Comparison of ENCODE assay signal across 8 cellular contexts in genomic region chrX:18377802-18378201, GRCh38. TPM values are rescaled to one million over a fixed set of nuclear protein-coding genes. Genes with fewer than 3 reads are reported as not detected.
DNase-seq lines count a peak whose midpoint lies in the region; ATAC-seq and TF ChIP-seq lines count a peak whose summit lies in the region.

No MANE protein-coding gene starts in this region.

- H3K9me2 ChIP-seq in PC-3 (replicated peaks; ENCODE audit: low read length), result no peaks in the 10 kb centered on the region

- H3K9me3 ChIP-seq in HAP-1, result no peaks in the 10 kb centered on the region
- no peaks in the 10 kb centered on the region for H3K9me3 ChIP-seq in PC-3 (ENCODE audit: low read length)

- no peak overlapping the region for H3K9ac ChIP-seq in PC-3 (ENCODE audit: low read length)

- ATAC-seq in PC-3, result peak; percentile 80

- no peaks in the 10 kb centered on the region for H3K36me3 ChIP-seq in HAP-1 (replicated peaks)
- H3K36me3 ChIP-seq in PC-3 (ENCODE audit: low read depth, low read length), result no peaks in the 10 kb centered on the region

- H3K27me3 ChIP-seq in HAP-1 (ENCODE audit: low read depth) (no peaks in the 10 kb centered on the region), PC-3 (ENCODE audit: low read length) (no peaks in the 10 kb centered on the region)

- no peak overlapping the region for H3K27ac ChIP-seq in PC-3 (ENCODE audit: low read length)

- H3K27ac Mint-ChIP-seq in nephron, result no peak overlapping the region

- no TSS peak for BruUV-seq in PC-3 (replicated peaks; lab: Mats Ljungman, UMichigan)

- in situ Hi-C loops in HAP-1 (cut with MboI; ENCODE audit: low sequenced_read_pairs), result loop anchor here (25.0 kb wide), 1 partner anchor 634 kb away; no protein-coding TSS in a partner anchor

- no peaks in the 10 kb centered on the region for H3K36me3 Mint-ChIP-seq in nephron (ENCODE audit: low read depth)

- H3K4me3 ChIP-seq in HAP-1 (no peak overlapping the region), PC-3 (ENCODE audit: low read length) (no peak overlapping the region), cardiac fibroblast (replicated peaks in 1 of 2; ENCODE audit: low read depth in 2 of 2, low read length in 2 of 2) (no peak overlapping the region)

- no peaks in the 10 kb centered on the region for H3K4me1 Mint-ChIP-seq in nephron

- H2AFZ ChIP-seq in PC-3 (ENCODE audit: low read length), result no peak overlapping the region

- POLR2A ChIA-PET in PC-3 (lab: Charles Lee; ENCODE audit: unreplicated experiment), result no interaction called here

- H3K79me2 ChIP-seq in PC-3 (ENCODE audit: low read length), result no peaks in the 10 kb centered on the region

- intact Hi-C loops in PC-3 (cut with micrococcal nuclease), result loop anchor here (5.0 kb wide), 1 partner anchor 166 kb away; no protein-coding TSS in a partner anchor

- peaks cover 28% of the 10 kb centered on the region for H3K9me3 Mint-ChIP-seq in nephron

- H4K20me1 ChIP-seq in PC-3 (ENCODE audit: low read length), result no peaks in the 10 kb centered on the region

- TF ChIP-seq CTCF in PC-3 (conservative IDR thresholded peaks at IDR 0.05; ENCODE audit: low read depth, low read length), result peak; percentile 71
- TF ChIP-seq CTCF in cardiac fibroblast (IDR thresholded peaks at IDR 0.05; ENCODE audit: low read depth, low read length), result peak; percentile 59
- TF ChIP-seq CTCF in nephron (IDR thresholded peaks at IDR 0.05; ENCODE audit: unreplicated experiment in 3 of 3), result peak; percentile 15 to 40 (median 22)

- no peak overlapping the region for H3K4me2 ChIP-seq in PC-3 (ENCODE audit: low read length)

- DNase-seq in D341Med (ENCODE audit: low spot score), result peak; percentile 64
- peak; percentile 60 to 73 for DNase-seq in HAP-1 (ENCODE audit: low spot score in 2 of 2)
- peak; percentile 54 for DNase-seq in PC-3
- DNase-seq in cardiac fibroblast (ENCODE audit: low read depth in 2 of 2), result peak; percentile 28 to 34
- no peak for DNase-seq in globus pallidus (ENCODE audit: low spot score)
- no peak for DNase-seq in Ammon's horn (ENCODE audit: low spot score)
- no peak for DNase-seq in hippocampal formation (lab: John Stamatoyannopoulos, UW)

- CTCF ChIA-PET in PC-3 (lab: Charles Lee), result interaction anchor here (0.6 kb wide), 2 partner anchors 579 to 963 kb away, joined by 4 to 13 read pairs; no protein-coding TSS in a partner anchor

- no peak overlapping the region for H3K4me3 Mint-ChIP-seq in nephron

- H3K27me3 Mint-ChIP-seq in nephron (ENCODE audit: low read depth), result no peaks in the 10 kb centered on the region

- no peaks in the 10 kb centered on the region for H3F3A ChIP-seq in PC-3 (ENCODE audit: low read length, unreplicated experiment)

- H3K4me1 ChIP-seq in HAP-1 (no peaks in the 10 kb centered on the region), PC-3 (ENCODE audit: insufficient read depth, low read length) (no peaks in the 10 kb centered on the region)

RNA-seq across cellular contexts. Expression of gene SCML2, which starts 23.3 kb away (rescaled TPM):
- 3.5 and 4.8 TPM in 2 replicates for total RNA-seq in PC-3 (2014; rRNA removed)

RNA-seq across cellular contexts. Expression of gene CDKL5, which starts 47.6 kb away (rescaled TPM):
- total RNA-seq in PC-3 (2014; rRNA removed), result 2.4 and 2.9 TPM in 2 replicates

Comparison
In these comparisons a context has a peak if more than half of its experiments do, and no peak if none do; other contexts are left out.
1. DNase-seq: peak in D341Med (single experiment), HAP-1 (2 of 2), PC-3 (single experiment) and cardiac fibroblast (2 of 2); none in globus pallidus (single experiment), Ammon's horn (single experiment) and hippocampal formation (0 of 2).
2. Peak in every context shown above with its lines, with median percentiles within 50 percentile points of each other: CTCF ChIP-seq.